Comparison of ENCODE assay signal across 7 cellular contexts in genomic region chr7:101560021-101560420, GRCh38.
DNase-seq lines count a peak whose midpoint lies in the region; ATAC-seq, FAIRE-seq and TF ChIP-seq lines count a peak whose summit lies in the region.
"Not testable (repeated sequence)": the region's sequence is repeated elsewhere in the genome, so short reads cannot be mapped to it uniquely, and the experiment has no call there.

No MANE protein-coding gene starts in this region.

- not testable (repeated sequence) for H3K4me2 ChIP-seq in K562 (ENCODE audit: insufficient read depth, low read length)

- H3K9me1 ChIP-seq in K562 (ENCODE audit: control insufficient read depth, insufficient read depth, low read length), result not testable (repeated sequence)

- not testable (repeated sequence) for DNase-seq in Caco-2; K562 (ENCODE audit: extremely low read depth in 1 of 4, low spot score in 3 of 4)
- DNase-seq in RWPE2 (ENCODE audit: low spot score) (peak; percentile 15), endodermal cell (peak; percentile 25), left lobe of liver (ENCODE audit: low spot score) (peak; percentile 19), ureter (ENCODE audit: low spot score) (peak; percentile 3)
- DNase-seq in stimulated activated CD8-positive, alpha-beta memory T cell treated with anti-CD3 and anti-CD28 coated beads, Interleukin-4, amount 100 ng/mL, for 48 hours, result peak; percentile 9

- not testable (repeated sequence) for TF ChIP-seq EP300 in K562 (IDR thresholded peaks at IDR 0.05; ENCODE audit: low read length)

- not testable (repeated sequence) for H3K9me3 Mint-ChIP-seq in Caco-2 (ENCODE audit: unreplicated experiment); endodermal cell

- H3K4me1 ChIP-seq in Caco-2; RWPE2 (ENCODE audit: insufficient read depth, poor library complexity, severe bottlenecking); endodermal cell (ENCODE audit: control insufficient read depth, insufficient read depth, low read length): not testable (repeated sequence)
- H3K4me1 ChIP-seq in K562 (replicated peaks in 1 of 2; ENCODE audit: control insufficient read depth in 2 of 2, insufficient read depth in 2 of 2, low read length in 2 of 2), result peaks cover 0 to 13% of the 10 kb centered on the region in 2 experiments; a peak in 2 of 5 replicates

- FAIRE-seq in K562 (lab: Jason Lieb, UNC), result not testable (repeated sequence)

- POLR2A ChIA-PET in Caco-2 (lab: Charles Lee); K562 (lab: Yijun Ruan, JAX): not testable (repeated sequence)

- not testable (repeated sequence) for TF ChIP-seq CTCF in Caco-2 (IDR thresholded peaks at IDR 0.05; ENCODE audit: insufficient read depth in 1 of 2, low read depth in 1 of 2, low read length in 1 of 2, severe bottlenecking in 1 of 2, unreplicated experiment in 1 of 2); RWPE2 (IDR thresholded peaks at IDR 0.05; ENCODE audit: poor library complexity, severe bottlenecking); K562 (IDR thresholded peaks at IDR 0.05 in 2 of 3, conservative IDR thresholded peaks at IDR 0.05 in 1 of 3; ENCODE audit: insufficient read depth in 2 of 3, low read depth in 1 of 3, low read length in 3 of 3); endodermal cell (conservative IDR thresholded peaks at IDR 0.05)

- WGBS in K562 (ENCODE audit: insufficient coverage, low coverage, missing lambda C conversion rate), result 3% methylated on average over 3 of the region's 3 CpGs
- WGBS in endodermal cell (ENCODE audit: insufficient coverage in 1 of 2, insufficient read length in 1 of 2), 2 experiments, result 96 to 100% methylated on average over 1 to 3 of the region's 3 CpGs

- not testable (repeated sequence) for TF ChIP-seq POLR2A in K562 (conservative IDR thresholded peaks at IDR 0.05)

- ATAC-seq in RWPE2 (ENCODE audit: low read depth); K562; left lobe of liver: not testable (repeated sequence)

- not testable (repeated sequence) for H3K4me1 Mint-ChIP-seq in Caco-2 (ENCODE audit: low read depth, unreplicated experiment); endodermal cell

- H3K36me3 ChIP-seq in Caco-2 (ENCODE audit: control insufficient read depth, insufficient read depth, low read length); RWPE2 (ENCODE audit: low read depth); K562 (ENCODE audit: control insufficient read depth, insufficient read depth, low read length); endodermal cell (ENCODE audit: control insufficient read depth, insufficient read depth, low read length): not testable (repeated sequence)

- in situ Hi-C loops in K562 (cut with MboI), result not testable (repeated sequence)

- intact Hi-C loops in Caco-2 (cut with micrococcal nuclease; ENCODE audit: unreplicated experiment); K562 (cut with micrococcal nuclease): not testable (repeated sequence)

- not testable (repeated sequence) for H3K4me3 ChIP-seq in Caco-2 (ENCODE audit: low read depth, low read length); RWPE2 (ENCODE audit: severe bottlenecking); K562; endodermal cell (ENCODE audit: low read length)

- not testable (repeated sequence) for H4K20me1 ChIP-seq in K562 (replicated peaks; ENCODE audit: control insufficient read depth, insufficient read depth, low read length)

- peak overlapping the region; percentile 50 for H3K27ac Mint-ChIP-seq in Caco-2 (ENCODE audit: unreplicated experiment)
- not testable (repeated sequence) for H3K27ac Mint-ChIP-seq in endodermal cell

- H3K9me3 ChIP-seq in Caco-2; RWPE2 (ENCODE audit: severe bottlenecking); K562 (replicated peaks; ENCODE audit: control insufficient read depth, insufficient read depth, low read depth, low read length); endodermal cell (ENCODE audit: control insufficient read depth, low read length): not testable (repeated sequence)

- not testable (repeated sequence) for H3K9ac ChIP-seq in K562 (ENCODE audit: insufficient read depth in 1 of 2, low read depth in 2 of 2, low read length in 2 of 2); endodermal cell (ENCODE audit: extremely low read depth, low read length, poor library complexity, severe bottlenecking)

- BruUV-seq in Caco-2 (replicated peaks; lab: Mats Ljungman, UMichigan); K562 (replicated peaks; lab: Mats Ljungman, UMichigan): not testable (repeated sequence)

- peaks cover 13% of the 10 kb centered on the region for H3K36me3 Mint-ChIP-seq in Caco-2 (ENCODE audit: insufficient read depth, unreplicated experiment)
- H3K36me3 Mint-ChIP-seq in endodermal cell (ENCODE audit: low read depth), result not testable (repeated sequence)

- CTCF ChIA-PET in Caco-2 (lab: Charles Lee); K562 (lab: Yijun Ruan, JAX; ENCODE audit: low intra/inter-chr PET ratio): not testable (repeated sequence)

- not testable (repeated sequence) for H3K79me2 ChIP-seq in K562 (ENCODE audit: control insufficient read depth, insufficient read depth, low read length)

- H3K4me3 Mint-ChIP-seq in Caco-2 (ENCODE audit: unreplicated experiment); endodermal cell: not testable (repeated sequence)

- H3K27me3 Mint-ChIP-seq in Caco-2 (ENCODE audit: insufficient read depth, unreplicated experiment); endodermal cell (ENCODE audit: insufficient read depth): not testable (repeated sequence)

- not testable (repeated sequence) for H3K27ac ChIP-seq in RWPE2 (ENCODE audit: poor library complexity, severe bottlenecking); K562 (ENCODE audit: extremely low read depth, low read depth, low read length); endodermal cell (ENCODE audit: low read depth, low read length)

- not testable (repeated sequence) for H3K27me3 ChIP-seq in Caco-2 (replicated peaks; ENCODE audit: control insufficient read depth, insufficient read depth, low read length); RWPE2 (ENCODE audit: insufficient read depth, poor library complexity, severe bottlenecking); endodermal cell (ENCODE audit: control insufficient read depth, insufficient read depth, low read length, poor library complexity, severe bottlenecking)
- H3K27me3 ChIP-seq in K562 (ENCODE audit: control insufficient read depth in 2 of 2, insufficient read depth in 2 of 2, low read length in 2 of 2), result peaks cover 7 to 62% of the 10 kb centered on the region in 2 experiments; a peak in 3 of 5 replicates

- TF ChIP-seq RAD21 in K562 (CRISPR knock-in tag; conservative IDR thresholded peaks at IDR 0.05 in 1 of 2, IDR thresholded peaks at IDR 0.05 in 1 of 2), result not testable (repeated sequence)

- not testable (repeated sequence) for H2AFZ ChIP-seq in K562 (ENCODE audit: low read depth, low read length)

TF ChIP-seq in K562, 482 proteins besides CTCF, POLR2A, EP300 and RAD21:
- TF ChIP-seq PREB (CRISPR knock-in tag; IDR thresholded peaks at IDR 0.05) (0 out of 2 replicates have a peak, but pooled peaks have one; percentile 37), CHD2 (IDR thresholded peaks at IDR 0.05; ENCODE audit: low read depth, low read length) (peak; percentile 51; the same call in 1 of the 2 replicates)
